17 cellular contexts compared by ENCODE assay signal in genomic region chr10:23505797-23506465, GRCh38.
DNase-seq lines count a peak whose midpoint lies in the region; ATAC-seq and TF ChIP-seq lines count a peak whose summit lies in the region.
"Had no signal": no experiment of that assay in that cellular context is flagged by ENCODE, and none has a peak within 500 bp of the region (broad histone marks: within the 10 kb centered on the region; RNA-seq: fewer than 3 reads in every experiment).

No MANE protein-coding gene starts in this region.

- H3K4me1 ChIP-seq in right lobe of liver, result peaks cover 0 to 14% (median 2%) of the 10 kb centered on the region in 4 donors
- H3K4me1 ChIP-seq: BLaER1 treated with 17β-estradiol and CSF1 and Interleukin-3, amounts not matched to agents 10 nM and 100 nM; HAP-1 had no signal

- peak; percentile 41 for TF ChIP-seq POLR2A in right lobe of liver (IDR thresholded peaks at IDR 0.05)

- no peaks in the 10 kb centered on the region for H3K27me3 ChIP-seq in right lobe of liver
- H3K27me3 ChIP-seq: BLaER1 treated with 17β-estradiol and CSF1 and Interleukin-3, amounts not matched to agents 10 nM and 100 nM had no signal

- H3K4me3 ChIP-seq in right lobe of liver, result no peak overlapping the region
- H3K4me3 ChIP-seq: BLaER1 treated with 17β-estradiol and CSF1 and Interleukin-3, amounts not matched to agents 10 nM and 100 nM; HAP-1 had no signal

- CTCF ChIA-PET in WTC11 (lab: Charles Lee), result no interaction called here

- peak; percentile 88 to 97 (median 92) for ATAC-seq in right lobe of liver
- ATAC-seq in WTC11, result no peak

- WGBS in right lobe of liver (ENCODE audit: insufficient coverage, low coverage, low lambda C conversion rate, missing lambda C conversion rate), result 21% methylated on average over 4 of the region's 4 CpGs

- no peak overlapping the region for H3K4me3 Mint-ChIP-seq in WTC11
- H3K4me3 Mint-ChIP-seq: CD8-positive, alpha-beta memory T cell had no signal

- POLR2A ChIA-PET in WTC11 (lab: Charles Lee), result no interaction called here

- H3K27ac ChIP-seq in right lobe of liver, result peak overlapping the region; percentile 22 to 86 (median 62)
- H3K27ac ChIP-seq: BLaER1 treated with 17β-estradiol and CSF1 and Interleukin-3, amounts not matched to agents 10 nM and 100 nM had no signal

- no peaks in the 10 kb centered on the region for H3K36me3 ChIP-seq in right lobe of liver
- H3K36me3 ChIP-seq: BLaER1 treated with 17β-estradiol and CSF1 and Interleukin-3, amounts not matched to agents 10 nM and 100 nM; HAP-1 had no signal

- H3K4me1 Mint-ChIP-seq in WTC11, result no peaks in the 10 kb centered on the region
- H3K4me1 Mint-ChIP-seq: CD8-positive, alpha-beta memory T cell had no signal

- peaks cover 18% of the 10 kb centered on the region for H3K9me3 Mint-ChIP-seq in WTC11

- TF ChIP-seq CTCF in right lobe of liver (IDR thresholded peaks at IDR 0.05), result no peak
- TF ChIP-seq CTCF in WTC11 (IDR thresholded peaks at IDR 0.05), result no peak

- peaks cover 12% of the 10 kb centered on the region for H3K36me3 Mint-ChIP-seq in WTC11
- H3K36me3 Mint-ChIP-seq: CD8-positive, alpha-beta memory T cell had no signal

- H3K27ac Mint-ChIP-seq in WTC11, result no peak overlapping the region
- H3K27ac Mint-ChIP-seq: CD8-positive, alpha-beta memory T cell had no signal

- intact Hi-C loops in right lobe of liver (cut with DNase I), result no loop called here

- H3K9me3 ChIP-seq in right lobe of liver, result no peaks in the 10 kb centered on the region
- H3K9me3 ChIP-seq: HAP-1, SK-N-SH had no signal

- H3K27me3 Mint-ChIP-seq in WTC11 (ENCODE audit: low read depth), result no peaks in the 10 kb centered on the region; the same call in 1 of the 2 replicates

- DNase-seq in GF-D8 (lab: John Stamatoyannopoulos, UW) (peak; percentile 69), NCI-H1417 treated with DMSO at 0.1 percent for 48 hours (lab: John Stamatoyannopoulos, UW) (peak; percentile 9), NCI-H774 (lab: John Stamatoyannopoulos, UW) (peak; percentile 6), right lobe of liver (no peak), NOMO-1 treated with DMSO at 0.1 percent for 48 hours (lab: John Stamatoyannopoulos, UW; ENCODE audit: unreplicated experiment) (no peak), T-helper 1 cell (no peak), WTC11 (ENCODE audit: low spot score) (no peak)
- DNase-seq: CD8-positive, alpha-beta memory T cell; DMS79; KBM-7; NCI-H2081 treated with DMSO at 0.1 percent for 48 hours; NCI-H526; NK-92 treated with Interleukin-12 subunit alpha and Interleukin-12 subunit beta, amount 100 ng/mL, for 24 hours; SHP77; SK-N-SH had no signal

TF ChIP-seq in WTC11, 78 proteins besides CTCF, POLR2A, EP300 and RAD21 (continues in another document):
- TF ChIP-seq, protein P1, sequence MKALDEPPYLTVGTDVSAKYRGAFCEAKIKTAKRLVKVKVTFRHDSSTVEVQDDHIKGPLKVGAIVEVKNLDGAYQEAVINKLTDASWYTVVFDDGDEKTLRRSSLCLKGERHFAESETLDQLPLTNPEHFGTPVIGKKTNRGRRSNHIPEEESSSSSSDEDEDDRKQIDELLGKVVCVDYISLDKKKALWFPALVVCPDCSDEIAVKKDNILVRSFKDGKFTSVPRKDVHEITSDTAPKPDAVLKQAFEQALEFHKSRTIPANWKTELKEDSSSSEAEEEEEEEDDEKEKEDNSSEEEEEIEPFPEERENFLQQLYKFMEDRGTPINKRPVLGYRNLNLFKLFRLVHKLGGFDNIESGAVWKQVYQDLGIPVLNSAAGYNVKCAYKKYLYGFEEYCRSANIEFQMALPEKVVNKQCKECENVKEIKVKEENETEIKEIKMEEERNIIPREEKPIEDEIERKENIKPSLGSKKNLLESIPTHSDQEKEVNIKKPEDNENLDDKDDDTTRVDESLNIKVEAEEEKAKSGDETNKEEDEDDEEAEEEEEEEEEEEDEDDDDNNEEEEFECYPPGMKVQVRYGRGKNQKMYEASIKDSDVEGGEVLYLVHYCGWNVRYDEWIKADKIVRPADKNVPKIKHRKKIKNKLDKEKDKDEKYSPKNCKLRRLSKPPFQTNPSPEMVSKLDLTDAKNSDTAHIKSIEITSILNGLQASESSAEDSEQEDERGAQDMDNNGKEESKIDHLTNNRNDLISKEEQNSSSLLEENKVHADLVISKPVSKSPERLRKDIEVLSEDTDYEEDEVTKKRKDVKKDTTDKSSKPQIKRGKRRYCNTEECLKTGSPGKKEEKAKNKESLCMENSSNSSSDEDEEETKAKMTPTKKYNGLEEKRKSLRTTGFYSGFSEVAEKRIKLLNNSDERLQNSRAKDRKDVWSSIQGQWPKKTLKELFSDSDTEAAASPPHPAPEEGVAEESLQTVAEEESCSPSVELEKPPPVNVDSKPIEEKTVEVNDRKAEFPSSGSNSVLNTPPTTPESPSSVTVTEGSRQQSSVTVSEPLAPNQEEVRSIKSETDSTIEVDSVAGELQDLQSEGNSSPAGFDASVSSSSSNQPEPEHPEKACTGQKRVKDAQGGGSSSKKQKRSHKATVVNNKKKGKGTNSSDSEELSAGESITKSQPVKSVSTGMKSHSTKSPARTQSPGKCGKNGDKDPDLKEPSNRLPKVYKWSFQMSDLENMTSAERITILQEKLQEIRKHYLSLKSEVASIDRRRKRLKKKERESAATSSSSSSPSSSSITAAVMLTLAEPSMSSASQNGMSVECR (CRISPR knock-in tag; IDR thresholded peaks at IDR 0.05; ENCODE audit: borderline replicate concordance), result no peak
- TF ChIP-seq E2F5 (CRISPR knock-in tag; IDR thresholded peaks at IDR 0.05) (no peak), GTF2I (CRISPR knock-in tag; conservative IDR thresholded peaks at IDR 0.05) (no peak), NFYB (CRISPR knock-in tag; conservative IDR thresholded peaks at IDR 0.05; ENCODE audit: low read depth) (no peak), RORB (CRISPR knock-in tag; IDR thresholded peaks at IDR 0.05) (no peak), TCF7 (CRISPR knock-in tag; IDR thresholded peaks at IDR 0.05; ENCODE audit: low read depth) (no peak), E2F4 (CRISPR knock-in tag; IDR thresholded peaks at IDR 0.05; ENCODE audit: borderline replicate concordance, low read depth) (no peak), ZNF121 (CRISPR knock-in tag; IDR thresholded peaks at IDR 0.05) (no peak), EMX1 (CRISPR knock-in tag; IDR thresholded peaks at IDR 0.05) (no peak), FOXJ3 (CRISPR knock-in tag; IDR thresholded peaks at IDR 0.05; ENCODE audit: borderline replicate concordance) (no peak), IRF2 (CRISPR knock-in tag; IDR thresholded peaks at IDR 0.05; ENCODE audit: borderline replicate concordance, low read depth) (no peak), SOX15 (CRISPR knock-in tag; IDR thresholded peaks at IDR 0.05) (no peak)
- TF ChIP-seq, protein P2, sequence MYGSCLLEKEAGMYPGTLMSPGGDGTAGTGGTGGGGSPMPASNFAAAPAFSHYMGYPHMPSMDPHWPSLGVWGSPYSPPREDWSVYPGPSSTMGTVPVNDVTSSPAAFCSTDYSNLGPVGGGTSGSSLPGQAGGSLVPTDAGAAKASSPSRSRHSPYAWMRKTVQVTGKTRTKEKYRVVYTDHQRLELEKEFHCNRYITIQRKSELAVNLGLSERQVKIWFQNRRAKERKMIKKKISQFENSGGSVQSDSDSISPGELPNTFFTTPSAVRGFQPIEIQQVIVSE (CRISPR knock-in tag; IDR thresholded peaks at IDR 0.05; ENCODE audit: borderline replicate concordance), result no peak
- TF ChIP-seq, protein P3, sequence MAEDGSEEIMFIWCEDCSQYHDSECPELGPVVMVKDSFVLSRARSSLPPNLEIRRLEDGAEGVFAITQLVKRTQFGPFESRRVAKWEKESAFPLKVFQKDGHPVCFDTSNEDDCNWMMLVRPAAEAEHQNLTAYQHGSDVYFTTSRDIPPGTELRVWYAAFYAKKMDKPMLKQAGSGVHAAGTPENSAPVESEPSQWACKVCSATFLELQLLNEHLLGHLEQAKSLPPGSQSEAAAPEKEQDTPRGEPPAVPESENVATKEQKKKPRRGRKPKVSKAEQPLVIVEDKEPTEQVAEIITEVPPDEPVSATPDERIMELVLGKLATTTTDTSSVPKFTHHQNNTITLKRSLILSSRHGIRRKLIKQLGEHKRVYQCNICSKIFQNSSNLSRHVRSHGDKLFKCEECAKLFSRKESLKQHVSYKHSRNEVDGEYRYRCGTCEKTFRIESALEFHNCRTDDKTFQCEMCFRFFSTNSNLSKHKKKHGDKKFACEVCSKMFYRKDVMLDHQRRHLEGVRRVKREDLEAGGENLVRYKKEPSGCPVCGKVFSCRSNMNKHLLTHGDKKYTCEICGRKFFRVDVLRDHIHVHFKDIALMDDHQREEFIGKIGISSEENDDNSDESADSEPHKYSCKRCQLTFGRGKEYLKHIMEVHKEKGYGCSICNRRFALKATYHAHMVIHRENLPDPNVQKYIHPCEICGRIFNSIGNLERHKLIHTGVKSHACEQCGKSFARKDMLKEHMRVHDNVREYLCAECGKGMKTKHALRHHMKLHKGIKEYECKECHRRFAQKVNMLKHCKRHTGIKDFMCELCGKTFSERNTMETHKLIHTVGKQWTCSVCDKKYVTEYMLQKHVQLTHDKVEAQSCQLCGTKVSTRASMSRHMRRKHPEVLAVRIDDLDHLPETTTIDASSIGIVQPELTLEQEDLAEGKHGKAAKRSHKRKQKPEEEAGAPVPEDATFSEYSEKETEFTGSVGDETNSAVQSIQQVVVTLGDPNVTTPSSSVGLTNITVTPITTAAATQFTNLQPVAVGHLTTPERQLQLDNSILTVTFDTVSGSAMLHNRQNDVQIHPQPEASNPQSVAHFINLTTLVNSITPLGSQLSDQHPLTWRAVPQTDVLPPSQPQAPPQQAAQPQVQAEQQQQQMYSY (CRISPR knock-in tag; IDR thresholded peaks at IDR 0.05), result no peak

Comparison
In these comparisons a context has a peak if more than half of its experiments do, and no peak if none do; other contexts are left out.
1. DNase-seq: peak in GF-D8 (single experiment), NCI-H1417 treated with DMSO at 0.1 percent for 48 hours (single experiment) and NCI-H774 (single experiment); none in right lobe of liver (0 of 3), NOMO-1 treated with DMSO at 0.1 percent for 48 hours (single experiment), T-helper 1 cell (0 of 5) and WTC11 (single experiment).